ENCODE assay signal across 9 cellular contexts in genomic region chr7:5689118-5689517, GRCh38.
DNase-seq lines count a peak whose midpoint lies in the region; ATAC-seq and TF ChIP-seq lines count a peak whose summit lies in the region.
"Had no signal": no experiment of that assay in that cellular context is flagged by ENCODE, and none has a peak within 500 bp of the region (broad histone marks: within the 10 kb centered on the region; RNA-seq: fewer than 3 reads in every experiment).

No MANE protein-coding gene starts in this region.

- TF ChIP-seq CTCF in fibroblast of lung (conservative IDR thresholded peaks at IDR 0.05 in 1 of 2, IDR thresholded peaks at IDR 0.05 in 1 of 2; ENCODE audit: low read depth in 1 of 2, low read length in 2 of 2), result no peak

- H3K4me3 Mint-ChIP-seq in IgD-negative memory B cell, result peak overlapping the region in 2 of 4 donors; percentile 29 to 53

- H3K9ac ChIP-seq in fibroblast of lung (ENCODE audit: insufficient read depth, low read length), result no peak overlapping the region

- no peaks in the 10 kb centered on the region for H3K9me3 ChIP-seq in fibroblast of lung (ENCODE audit: control insufficient read depth, insufficient read depth, low read depth, low read length)

- DNase-seq in activated CD8-positive, alpha-beta memory T cell treated with anti-CD3 and anti-CD28 coated beads, Interleukin-2, amount 50 U/mL, for 4 hours, result peak; percentile 56
- DNase-seq in fibroblast of lung (ENCODE audit: low read depth in 2 of 2) (peak; percentile 36 to 82), NCI-H2171 (lab: John Stamatoyannopoulos, UW) (no peak), GDM1 (lab: John Stamatoyannopoulos, UW) (no peak), NCI-H146 treated with DMSO at 0.1 percent for 48 hours (lab: John Stamatoyannopoulos, UW; ENCODE audit: unreplicated experiment) (no peak)
- DNase-seq in stimulated activated CD4-positive, alpha-beta T cell treated with anti-CD3 and anti-CD28 coated beads, TNF-alpha, amount 100 ng/mL, for 48 hours (ENCODE audit: low read depth in 3 of 3), result peak in 2 of 3 donors; percentile 22 to 51
- DNase-seq: anterior cingulate cortex had no signal

- H3K27ac ChIP-seq in fibroblast of lung (ENCODE audit: insufficient read depth, low read length), result peak overlapping the region; percentile 73

- H3K79me2 ChIP-seq in fibroblast of lung (ENCODE audit: control insufficient read depth, insufficient read depth, low read length), result peaks cover 8% of the 10 kb centered on the region

- no peaks in the 10 kb centered on the region for H3K27me3 ChIP-seq in fibroblast of lung (ENCODE audit: control insufficient read depth, insufficient read depth, low read length)

- ATAC-seq in HG03280 (IDR thresholded peaks at IDR 0.05; ENCODE audit: unreplicated experiment), result no peak

- peaks cover 3% of the 10 kb centered on the region for H3K36me3 ChIP-seq in fibroblast of lung (ENCODE audit: control insufficient read depth, insufficient read depth, low read length)

- H3K4me3 ChIP-seq in fibroblast of lung (replicated peaks in 1 of 4; ENCODE audit: control extremely low read depth in 1 of 4, insufficient read depth in 1 of 4, low read depth in 3 of 4, low read length in 4 of 4), result peak overlapping the region in 1 of 4 experiments; percentile 25

- no peaks in the 10 kb centered on the region for H4K20me1 ChIP-seq in fibroblast of lung (ENCODE audit: control insufficient read depth, extremely low read depth, insufficient read depth, low read length)

- H3K9me3 Mint-ChIP-seq in IgD-negative memory B cell, result no peaks in the 10 kb centered on the region

- H3K4me1 ChIP-seq in fibroblast of lung (ENCODE audit: control insufficient read depth, extremely low read depth, insufficient read depth, low read length), result peaks cover 42% of the 10 kb centered on the region

- no peaks in the 10 kb centered on the region for H3K27me3 Mint-ChIP-seq in IgD-negative memory B cell

- no peak overlapping the region for H2AFZ ChIP-seq in fibroblast of lung (ENCODE audit: low read length)

- H3K4me2 ChIP-seq in fibroblast of lung (ENCODE audit: extremely low read depth, insufficient read depth, low read length), result peak overlapping the region; percentile 80

- peak overlapping the region; percentile 15 to 82 (median 67) for H3K27ac Mint-ChIP-seq in IgD-negative memory B cell

- peaks cover 3% of the 10 kb centered on the region for H3K36me3 Mint-ChIP-seq in IgD-negative memory B cell

- H3K4me1 Mint-ChIP-seq in IgD-negative memory B cell, result peaks cover 49 to 64% (median 52%) of the 10 kb centered on the region in 3 donors

Comparison
In these comparisons a context has a peak if more than half of its experiments do, and no peak if none do; other contexts are left out.
1. DNase-seq: peak in activated CD8-positive, alpha-beta memory T cell treated with anti-CD3 and anti-CD28 coated beads, Interleukin-2, amount 50 U/mL, for 4 hours (single experiment), fibroblast of lung (2 of 2) and stimulated activated CD4-positive, alpha-beta T cell treated with anti-CD3 and anti-CD28 coated beads, TNF-alpha, amount 100 ng/mL, for 48 hours (2 of 3); none in NCI-H2171 (single experiment), GDM1 (single experiment) and NCI-H146 treated with DMSO at 0.1 percent for 48 hours (single experiment).